Comparison of ENCODE assay signal across 9 cellular contexts in genomic region chr1:208219659-208220282, GRCh38. TPM values are rescaled to one million over a fixed set of nuclear protein-coding genes. Genes with fewer than 3 reads are reported as not detected.
DNase-seq lines count a peak whose midpoint lies in the region; ATAC-seq and TF ChIP-seq lines count a peak whose summit lies in the region.
"Had no signal": no experiment of that assay in that cellular context is flagged by ENCODE, and none has a peak within 500 bp of the region (broad histone marks: within the 10 kb centered on the region; RNA-seq: fewer than 3 reads in every experiment).

No MANE protein-coding gene starts in this region.

- H3K4me3 ChIP-seq in NB4 (ENCODE audit: low read depth, low read length) (peak overlapping the region; percentile 28), left lung (no peak overlapping the region), upper lobe of left lung (peak overlapping the region in 1 of 4 donors; percentile 1)

- H3K4me1 ChIP-seq in left lung (peaks cover 28 to 72% of the 10 kb centered on the region in 2 donors), upper lobe of left lung (peaks cover 57 to 78% (median 73%) of the 10 kb centered on the region in 4 donors)

- no peaks in the 10 kb centered on the region for H3K9me3 Mint-ChIP-seq in chondrocyte (ENCODE audit: low read depth)
- H3K9me3 Mint-ChIP-seq: activated CD4-positive, alpha-beta memory T cell treated with anti-CD3 and anti-CD28 coated beads for 36 hours had no signal

- WGBS in upper lobe of left lung, 2 donors, result 29 to 31% methylated on average over 11 to 15 of the region's 15 CpGs

- H3K36me3 ChIP-seq in left lung (peaks cover 0 to 21% of the 10 kb centered on the region in 2 donors), upper lobe of left lung (peaks cover 7 to 33% (median 24%) of the 10 kb centered on the region in 4 donors)

- H3K27me3 Mint-ChIP-seq in chondrocyte (ENCODE audit: low read depth), result no peaks in the 10 kb centered on the region

- H3K27ac ChIP-seq in left lung (peak overlapping the region; percentile 48 to 51), upper lobe of left lung (peak overlapping the region; percentile 73 to 85 (median 81))

- H3K9me3 ChIP-seq in left lung (no peaks in the 10 kb centered on the region), upper lobe of left lung (no peaks in the 10 kb centered on the region)

- peak in 1 of 4 donors; percentile 58 for TF ChIP-seq EP300 in upper lobe of left lung (IDR thresholded peaks at IDR 0.05)

- DNase-seq in NB4 (ENCODE audit: low read depth) (peak; percentile 86), chondrocyte (ENCODE audit: low spot score) (no peak), left lung (peak in 1 of 2 donors; percentile 83), upper lobe of left lung (peak; percentile 73 to 74), HuH-7 (ENCODE audit: low spot score) (no peak), germinal center (ENCODE audit: low spot score) (no peak)
- DNase-seq: activated CD4-positive, alpha-beta memory T cell treated with anti-CD3 and anti-CD28 coated beads for 36 hours had no signal

- peaks cover 90% of the 10 kb centered on the region for H3K4me1 Mint-ChIP-seq in chondrocyte (ENCODE audit: low read depth)

- no peaks in the 10 kb centered on the region for H3K27me3 ChIP-seq in left lung
- H3K27me3 ChIP-seq in upper lobe of left lung, result no peaks in the 10 kb centered on the region

- TF ChIP-seq POLR2A in NB4 (IDR thresholded peaks at IDR 0.05; ENCODE audit: extremely low read depth, insufficient read length) (no peak), upper lobe of left lung (IDR thresholded peaks at IDR 0.05) (no peak)

- peak overlapping the region; percentile 37 for H3K4me3 Mint-ChIP-seq in chondrocyte (ENCODE audit: unreplicated experiment)
- H3K4me3 Mint-ChIP-seq: activated CD4-positive, alpha-beta memory T cell treated with anti-CD3 and anti-CD28 coated beads for 36 hours had no signal

- H3K27ac Mint-ChIP-seq in chondrocyte (ENCODE audit: unreplicated experiment), result peak overlapping the region; percentile 94
- H3K27ac Mint-ChIP-seq: activated CD4-positive, alpha-beta memory T cell treated with anti-CD3 and anti-CD28 coated beads for 36 hours had no signal

- peaks cover 22% of the 10 kb centered on the region for H3K36me3 Mint-ChIP-seq in chondrocyte (ENCODE audit: low read depth)
- H3K36me3 Mint-ChIP-seq: activated CD4-positive, alpha-beta memory T cell treated with anti-CD3 and anti-CD28 coated beads for 36 hours had no signal

- TF ChIP-seq CTCF in NB4 (IDR thresholded peaks at IDR 0.05; ENCODE audit: low read depth, low read length), result no peak
- TF ChIP-seq CTCF in chondrocyte (IDR thresholded peaks at IDR 0.05), result no peak
- no peak for TF ChIP-seq CTCF in left lung (IDR thresholded peaks at IDR 0.05)
- no peak for TF ChIP-seq CTCF in upper lobe of left lung (IDR thresholded peaks at IDR 0.05)

- intact Hi-C loops in left lung (cut with DNase I), result no loop called here

- ATAC-seq in left lung (peak; percentile 43), upper lobe of left lung (ENCODE audit: low FRiP score in 2 of 2) (peak; percentile 58 to 76), GM21381 (IDR thresholded peaks at IDR 0.05; ENCODE audit: unreplicated experiment) (no peak), GM19455 (IDR thresholded peaks at IDR 0.05; ENCODE audit: unreplicated experiment) (no peak)

RNA-seq across cellular contexts. Expression of gene PLXNA2, which starts 24.4 kb away (rescaled TPM):
- total RNA-seq in chondrocyte, result 22.0 to 37.9 TPM (median 24.9 TPM) in 3 replicates
- total RNA-seq in left lung, result 10 to 100 TPM; 73.5 to 92.8 TPM
- total RNA-seq in upper lobe of left lung, result 100 to 1,000 TPM in 3 of 6 donors, 10 to 100 TPM in 3; 77.5 to 150 (median 101) TPM

Comparison
In these comparisons a context has a peak if more than half of its experiments do, and no peak if none do; other contexts are left out.
1. DNase-seq: peak in NB4 (single experiment) and upper lobe of left lung (2 of 2); none in chondrocyte (single experiment), HuH-7 (single experiment) and germinal center (single experiment).
2. ATAC-seq: peak in left lung (single experiment) and upper lobe of left lung (2 of 2); none in GM21381 (single experiment) and GM19455 (single experiment).